Comparison of ENCODE assay signal across 6 cellular contexts in genomic region chr22:50303848-50304527, GRCh38. TPM values are rescaled to one million over a fixed set of nuclear protein-coding genes. Genes with fewer than 3 reads are reported as not detected.
DNase-seq lines count a peak whose midpoint lies in the region; ATAC-seq and TF ChIP-seq lines count a peak whose summit lies in the region.

No MANE protein-coding gene starts in this region.

- H3K4me1 ChIP-seq in upper lobe of right lung, result peaks cover 74% of the 10 kb centered on the region

- DNase-seq in activated naive CD8-positive, alpha-beta T cell treated with anti-CD3 and anti-CD28 coated beads, Interleukin-2, amount 10 ng/mL, durations not matched to agents 7 days and 5 days, result no peak
- no peak for DNase-seq in activated naive CD8-positive, alpha-beta T cell treated with anti-CD3 and anti-CD28 coated beads for 36 hours
- DNase-seq in left cardiac atrium (peak; percentile 73), upper lobe of right lung (peak; percentile 87), HuH-7 (ENCODE audit: low spot score) (no peak)

- peak overlapping the region; percentile 73 for H3K27ac Mint-ChIP-seq in activated naive CD8-positive, alpha-beta T cell treated with anti-CD3 and anti-CD28 coated beads, Interleukin-2, amount 10 ng/mL, durations not matched to agents 7 days and 5 days
- H3K27ac Mint-ChIP-seq in activated naive CD8-positive, alpha-beta T cell treated with anti-CD3 and anti-CD28 coated beads for 36 hours, result no peak overlapping the region

- H3K4me1 Mint-ChIP-seq in activated naive CD8-positive, alpha-beta T cell treated with anti-CD3 and anti-CD28 coated beads, Interleukin-2, amount 10 ng/mL, durations not matched to agents 7 days and 5 days, result peaks cover 10% of the 10 kb centered on the region
- peaks cover 11% of the 10 kb centered on the region for H3K4me1 Mint-ChIP-seq in activated naive CD8-positive, alpha-beta T cell treated with anti-CD3 and anti-CD28 coated beads for 36 hours

- H3K9me3 ChIP-seq in upper lobe of right lung, result no peaks in the 10 kb centered on the region

- no peak for ATAC-seq in activated naive CD8-positive, alpha-beta T cell treated with anti-CD3 and anti-CD28 coated beads, Interleukin-2, amount 10 ng/mL, durations not matched to agents 7 days and 5 days (ENCODE audit: low read depth)
- ATAC-seq in left cardiac atrium (peak in 1 of 2 donors; percentile 0), upper lobe of right lung (peak; percentile 42), GM21447 (IDR thresholded peaks at IDR 0.05; ENCODE audit: unreplicated experiment) (no peak)

- intact Hi-C loops in left cardiac atrium (cut with DNase I) (no loop called here), upper lobe of right lung (cut with DNase I) (no loop called here)

- H3K27ac ChIP-seq in upper lobe of right lung, result peak overlapping the region; percentile 95

- H3K27me3 ChIP-seq in upper lobe of right lung, result no peaks in the 10 kb centered on the region

- no peaks in the 10 kb centered on the region for H3K9me3 Mint-ChIP-seq in activated naive CD8-positive, alpha-beta T cell treated with anti-CD3 and anti-CD28 coated beads, Interleukin-2, amount 10 ng/mL, durations not matched to agents 7 days and 5 days
- H3K9me3 Mint-ChIP-seq in activated naive CD8-positive, alpha-beta T cell treated with anti-CD3 and anti-CD28 coated beads for 36 hours, result no peaks in the 10 kb centered on the region

- peak overlapping the region; percentile 85 for H3K4me3 ChIP-seq in upper lobe of right lung

- POLR2A ChIA-PET in activated naive CD8-positive, alpha-beta T cell treated with anti-CD3 and anti-CD28 coated beads, Interleukin-2, amount 10 ng/mL, durations not matched to agents 7 days and 5 days (lab: Charles Lee), result interaction anchor here (6.0 kb wide), 1 partner anchor 10 kb away, joined by 51 read pairs; no protein-coding TSS in a partner anchor

- peak overlapping the region; percentile 17 for H3K4me3 Mint-ChIP-seq in activated naive CD8-positive, alpha-beta T cell treated with anti-CD3 and anti-CD28 coated beads, Interleukin-2, amount 10 ng/mL, durations not matched to agents 7 days and 5 days
- no peak overlapping the region for H3K4me3 Mint-ChIP-seq in activated naive CD8-positive, alpha-beta T cell treated with anti-CD3 and anti-CD28 coated beads for 36 hours

- H3K36me3 ChIP-seq in upper lobe of right lung, result no peaks in the 10 kb centered on the region

- H3K36me3 Mint-ChIP-seq in activated naive CD8-positive, alpha-beta T cell treated with anti-CD3 and anti-CD28 coated beads, Interleukin-2, amount 10 ng/mL, durations not matched to agents 7 days and 5 days, result peaks cover 1% of the 10 kb centered on the region
- no peaks in the 10 kb centered on the region for H3K36me3 Mint-ChIP-seq in activated naive CD8-positive, alpha-beta T cell treated with anti-CD3 and anti-CD28 coated beads for 36 hours

- no peak for TF ChIP-seq CTCF in upper lobe of right lung (IDR thresholded peaks at IDR 0.05)

- peaks cover 11% of the 10 kb centered on the region for H3K27me3 Mint-ChIP-seq in activated naive CD8-positive, alpha-beta T cell treated with anti-CD3 and anti-CD28 coated beads, Interleukin-2, amount 10 ng/mL, durations not matched to agents 7 days and 5 days
- peaks cover 19% of the 10 kb centered on the region for H3K27me3 Mint-ChIP-seq in activated naive CD8-positive, alpha-beta T cell treated with anti-CD3 and anti-CD28 coated beads for 36 hours

RNA-seq across cellular contexts. Expression of gene PLXNB2, which starts 3.5 kb away (rescaled TPM):
- total RNA-seq in activated naive CD8-positive, alpha-beta T cell treated with anti-CD3 and anti-CD28 coated beads, Interleukin-2, amount 10 ng/mL, durations not matched to agents 7 days and 5 days, result 10 to 100 TPM; 43.0 to 45.8 TPM
- 10 to 100 TPM; 16.1 to 16.8 TPM for total RNA-seq in activated naive CD8-positive, alpha-beta T cell treated with anti-CD3 and anti-CD28 coated beads for 36 hours
- total RNA-seq in left cardiac atrium (10 to 100 TPM; 76.2 to 91.5 TPM), upper lobe of right lung (308 TPM)

RNA-seq across cellular contexts. Expression of gene DENND6B, which starts 22.8 kb away (rescaled TPM):
- 1 to 10 TPM; 8.8 to 9.5 TPM for total RNA-seq in activated naive CD8-positive, alpha-beta T cell treated with anti-CD3 and anti-CD28 coated beads, Interleukin-2, amount 10 ng/mL, durations not matched to agents 7 days and 5 days
- 1 to 10 TPM; 4.2 to 4.7 TPM for total RNA-seq in activated naive CD8-positive, alpha-beta T cell treated with anti-CD3 and anti-CD28 coated beads for 36 hours
- total RNA-seq in left cardiac atrium, result 1 to 10 TPM; 2.4 TPM
- 9.3 TPM for total RNA-seq in upper lobe of right lung

RNA-seq across cellular contexts. Expression of gene MAPK11, which starts 33.8 kb away (rescaled TPM):
- total RNA-seq in activated naive CD8-positive, alpha-beta T cell treated with anti-CD3 and anti-CD28 coated beads, Interleukin-2, amount 10 ng/mL, durations not matched to agents 7 days and 5 days, result 1 to 10 TPM; 7.9 to 8.5 TPM
- total RNA-seq in activated naive CD8-positive, alpha-beta T cell treated with anti-CD3 and anti-CD28 coated beads for 36 hours, result 1 to 10 TPM; 3.2 to 3.3 TPM
- 10 to 100 TPM; 13.3 to 15.4 TPM for total RNA-seq in left cardiac atrium
- total RNA-seq in upper lobe of right lung, result 26.1 TPM

RNA-seq across cellular contexts. Expression of gene PPP6R2, which starts 39.1 kb away (rescaled TPM):
- 10 to 100 TPM; 81.6 to 86.8 TPM for total RNA-seq in activated naive CD8-positive, alpha-beta T cell treated with anti-CD3 and anti-CD28 coated beads, Interleukin-2, amount 10 ng/mL, durations not matched to agents 7 days and 5 days
- 10 to 100 TPM; 38.3 to 41.2 TPM for total RNA-seq in activated naive CD8-positive, alpha-beta T cell treated with anti-CD3 and anti-CD28 coated beads for 36 hours
- total RNA-seq in left cardiac atrium (10 to 100 TPM; 40.6 to 46.2 TPM), upper lobe of right lung (54.0 TPM)

RNA-seq across cellular contexts. Expression of gene MAPK12, which starts 42.5 kb away (rescaled TPM):
- total RNA-seq in activated naive CD8-positive, alpha-beta T cell treated with anti-CD3 and anti-CD28 coated beads, Interleukin-2, amount 10 ng/mL, durations not matched to agents 7 days and 5 days, result 1 to 10 TPM; 3.1 to 3.6 TPM
- 1 to 10 TPM; 3.5 to 3.6 TPM for total RNA-seq in activated naive CD8-positive, alpha-beta T cell treated with anti-CD3 and anti-CD28 coated beads for 36 hours
- total RNA-seq in left cardiac atrium (10 to 100 TPM; 13.2 to 14.7 TPM), upper lobe of right lung (22.2 TPM)

Comparison
In these comparisons a context has a peak if more than half of its experiments do, and no peak if none do; other contexts are left out.
1. DNase-seq: peak in left cardiac atrium (single experiment) and upper lobe of right lung (single experiment); none in activated naive CD8-positive, alpha-beta T cell treated with anti-CD3 and anti-CD28 coated beads, Interleukin-2, amount 10 ng/mL, durations not matched to agents 7 days and 5 days (single experiment), activated naive CD8-positive, alpha-beta T cell treated with anti-CD3 and anti-CD28 coated beads for 36 hours (single experiment) and HuH-7 (single experiment).